ENCODE assay signal across 33 cellular contexts in genomic region chr19:31470229-31470939, GRCh38.
"Had no signal": no experiment of that assay in that cellular context is flagged by ENCODE, and none has a peak within 500 bp of the region (broad histone marks: within the 10 kb centered on the region; RNA-seq: fewer than 3 reads in every experiment).

No MANE protein-coding gene starts in this region.

- H3K4me1 ChIP-seq: ascending aorta, Peyer's patch had no signal

- H3K27ac ChIP-seq: ascending aorta, cardiac muscle cell, Peyer's patch, RWPE1, VCaP had no signal

- H3K27me3 ChIP-seq: ascending aorta, cardiac muscle cell, Peyer's patch had no signal

- H3K4me3 ChIP-seq: ascending aorta, cardiac muscle cell, Peyer's patch had no signal

- ATAC-seq: activated CD8-positive, alpha-beta T cell treated with anti-CD3 and anti-CD28 coated beads, Interleukin-2, amount 10 ng/mL, durations not matched to agents 7 days and 5 days; PC-3; Right ventricle myocardium inferior had no signal

- H3K9me3 ChIP-seq: ascending aorta, Peyer's patch had no signal

- H3K36me3 Mint-ChIP-seq: activated naive CD4-positive, alpha-beta T cell treated with anti-CD3 and anti-CD28 coated beads, Interleukin-2, amount 50 U/mL, for 24 hours; activated naive CD8-positive, alpha-beta T cell treated with anti-CD3 and anti-CD28 coated beads, Interleukin-2, amount 10 ng/mL, durations not matched to agents 7 days and 5 days; IgD-negative memory B cell had no signal

- H3K27ac Mint-ChIP-seq: activated B cell treated with CpG ODN at 0.5 μM for 24 hours; activated CD8-positive, alpha-beta T cell treated with anti-CD3 and anti-CD28 coated beads, Interleukin-2, amount 10 ng/mL, durations not matched to agents 7 days and 5 days; activated naive CD4-positive, alpha-beta T cell treated with anti-CD3 and anti-CD28 coated beads, Interleukin-2, amount 50 U/mL, for 24 hours; activated naive CD8-positive, alpha-beta T cell treated with anti-CD3 and anti-CD28 coated beads, Interleukin-2, amount 10 ng/mL, durations not matched to agents 7 days and 5 days; activated T-cell treated with anti-CD3 and anti-CD28 coated beads, Interleukin-2, amount 50 U/mL, for 24 hours; activated T-helper 2 cell treated with anti-CD3 and anti-CD28 coated beads, Interferon-gamma antibody, Interleukin-2, Interleukin-4, amounts not matched to agents 10 μg/mL and 5 μg/mL and 100 μg/mL, durations not matched to agents 14 hours and 24 hours and 36 hours; IgD-negative memory B cell had no signal

- H3K9me3 Mint-ChIP-seq: activated naive CD4-positive, alpha-beta T cell treated with anti-CD3 and anti-CD28 coated beads, Interleukin-2, amount 50 U/mL, for 24 hours; activated naive CD8-positive, alpha-beta T cell treated with anti-CD3 and anti-CD28 coated beads, Interleukin-2, amount 10 ng/mL, durations not matched to agents 7 days and 5 days; activated T-cell treated with anti-CD3 and anti-CD28 coated beads, Interleukin-2, amount 50 U/mL, for 24 hours; activated T-helper 2 cell treated with anti-CD3 and anti-CD28 coated beads, Interferon-gamma antibody, Interleukin-2, Interleukin-4, amounts not matched to agents 10 μg/mL and 5 μg/mL and 100 μg/mL, durations not matched to agents 14 hours and 24 hours and 36 hours; central memory CD8-positive, alpha-beta T cell had no signal

- DNase-seq: activated B cell treated with CpG ODN at 0.5 μM for 24 hours; activated CD4-positive, alpha-beta T cell treated with anti-CD3 and anti-CD28 coated beads for 4 hours; activated CD4-positive, CD25-positive, alpha-beta regulatory T cell treated with anti-CD3 and anti-CD28 coated beads, Interleukin-2, amount 50 U/mL, for 72 hours; activated CD8-positive, alpha-beta T cell treated with anti-CD3 and anti-CD28 coated beads, Interleukin-2, amount 10 ng/mL, durations not matched to agents 7 days and 5 days; activated gamma-delta T cell; activated naive CD4-positive, alpha-beta T cell treated with Interleukin-2 at 50 U/mL for 16 hours; activated naive CD8-positive, alpha-beta T cell treated with anti-CD3 and anti-CD28 coated beads, Interleukin-2, amount 10 ng/mL, durations not matched to agents 7 days and 5 days; activated T-cell treated with anti-CD3 and anti-CD28 coated beads, Interleukin-2, amount 50 U/mL, for 24 hours; amygdala; KG1; NCI-H1105 treated with DMSO at 0.1 percent for 48 hours; NCI-H1436; NCI-H1694; NCI-H2029; NCI-H345; NCI-H69; NCI-H82; NK-92 treated with Interleukin-12 subunit alpha and Interleukin-12 subunit beta, amount 100 ng/mL, for 24 hours; PC-3; Peyer's patch; SIG-M5; SW 1271; T-helper 1 cell; T-helper 9 cell had no signal

- H3K4me1 Mint-ChIP-seq: activated B cell treated with CpG ODN at 0.5 μM for 24 hours; activated naive CD4-positive, alpha-beta T cell treated with anti-CD3 and anti-CD28 coated beads, Interleukin-2, amount 50 U/mL, for 24 hours; activated naive CD8-positive, alpha-beta T cell treated with anti-CD3 and anti-CD28 coated beads, Interleukin-2, amount 10 ng/mL, durations not matched to agents 7 days and 5 days; central memory CD8-positive, alpha-beta T cell; IgD-negative memory B cell had no signal

- H3K4me3 Mint-ChIP-seq: activated B cell treated with CpG ODN at 0.5 μM for 24 hours; activated CD8-positive, alpha-beta T cell treated with anti-CD3 and anti-CD28 coated beads, Interleukin-2, amount 10 ng/mL, durations not matched to agents 7 days and 5 days; activated naive CD4-positive, alpha-beta T cell treated with anti-CD3 and anti-CD28 coated beads, Interleukin-2, amount 50 U/mL, for 24 hours; activated naive CD8-positive, alpha-beta T cell treated with anti-CD3 and anti-CD28 coated beads, Interleukin-2, amount 10 ng/mL, durations not matched to agents 7 days and 5 days; activated T-cell treated with anti-CD3 and anti-CD28 coated beads, Interleukin-2, amount 50 U/mL, for 24 hours; central memory CD8-positive, alpha-beta T cell; IgD-negative memory B cell had no signal

- H3K27me3 Mint-ChIP-seq: activated B cell treated with CpG ODN at 0.5 μM for 24 hours; activated naive CD8-positive, alpha-beta T cell treated with anti-CD3 and anti-CD28 coated beads, Interleukin-2, amount 10 ng/mL, durations not matched to agents 7 days and 5 days; IgD-negative memory B cell had no signal

- H3K36me3 ChIP-seq: ascending aorta, cardiac muscle cell, Peyer's patch had no signal
